Comparison of ENCODE assay signal across 21 cellular contexts in genomic region chr10:61296161-61296560, GRCh38.
A peak's percentile ranks its signal among the peaks of the same experiment; 100 is the strongest.
DNase-seq lines count a peak whose midpoint lies in the region; ATAC-seq and TF ChIP-seq lines count a peak whose summit lies in the region.
"Had no signal": no experiment of that assay in that cellular context is flagged by ENCODE, and none has a peak within 500 bp of the region (broad histone marks: within the 10 kb centered on the region; RNA-seq: fewer than 3 reads in every experiment).

No MANE protein-coding gene starts in this region.

- H3K36me3 ChIP-seq in DND-41 (ENCODE audit: insufficient read depth, low read length) = no peaks in the 10 kb centered on the region; the same call in 1 of the 2 replicates
- H3K36me3 ChIP-seq in PC-3 (ENCODE audit: low read depth, low read length) = no peaks in the 10 kb centered on the region
- H3K36me3 ChIP-seq: BE2C; BLaER1 treated with 17β-estradiol and CSF1 and Interleukin-3, amounts not matched to agents 10 nM and 100 nM had no signal

- intact Hi-C loops in PC-3 (cut with micrococcal nuclease) = no loop called here

- CTCF ChIA-PET in PC-3 (lab: Charles Lee) = no interaction called here

- ATAC-seq in DND-41 (ENCODE audit: insufficient read depth, low read depth) = peak; percentile 93
- peak; percentile 18; the same call in 1 of the 2 replicates for ATAC-seq in PC-3
- ATAC-seq: A549, HCT116 had no signal

- H3K4me2 ChIP-seq in DND-41 (ENCODE audit: insufficient read depth, low read length) (no peak overlapping the region), PC-3 (ENCODE audit: low read length) (no peak overlapping the region)
- H3K4me2 ChIP-seq: A549; BLaER1 treated with 17β-estradiol and CSF1 and Interleukin-3, amounts not matched to agents 10 nM and 100 nM had no signal

- no TSS peak for BruUV-seq in PC-3 (replicated peaks; lab: Mats Ljungman, UMichigan)

- H3K4me1 Mint-ChIP-seq in osteocyte (ENCODE audit: unreplicated experiment) = peaks cover 16% of the 10 kb centered on the region
- H3K4me1 Mint-ChIP-seq: CD14-positive monocyte; CD8-positive, alpha-beta memory T cell had no signal

- DNase-seq in DND-41 = peak; percentile 73
- DNase-seq in HT1080 (ENCODE audit: low read depth) = peak; percentile 27
- DNase-seq in PC-3 = no peak
- peak; percentile 26 for DNase-seq in myocyte (ENCODE audit: low read depth)
- DNase-seq in osteocyte (ENCODE audit: extremely low spot score, unreplicated experiment) = no peak
- DNase-seq in G401 (ENCODE audit: low spot score) = no peak
- no peak for DNase-seq in activated T-cell treated with anti-CD3 and anti-CD28 coated beads, Interleukin-2, amount 50 U/mL, for 1 hour
- DNase-seq: 8988T; ACHN; AML-193; BE2C; CD4-positive, alpha-beta T cell; CD8-positive, alpha-beta memory T cell; DMS 273 treated with DMSO at 0.1 percent for 48 hours; DMS79; GM23248; H9 had no signal

- TF ChIP-seq CTCF in DND-41 (IDR thresholded peaks at IDR 0.05; ENCODE audit: borderline replicate concordance, extremely low read depth, low read length, poor library complexity, severe bottlenecking) (no peak), PC-3 (conservative IDR thresholded peaks at IDR 0.05; ENCODE audit: low read depth, low read length) (no peak), osteocyte (IDR thresholded peaks at IDR 0.05) (no peak)

- peaks cover 10% of the 10 kb centered on the region for H3K36me3 Mint-ChIP-seq in osteocyte (ENCODE audit: unreplicated experiment)
- H3K36me3 Mint-ChIP-seq: CD14-positive monocyte; CD8-positive, alpha-beta memory T cell had no signal

- no peaks in the 10 kb centered on the region for H4K20me1 ChIP-seq in DND-41 (ENCODE audit: insufficient read depth, low read length)
- H4K20me1 ChIP-seq in PC-3 (ENCODE audit: low read length) = no peaks in the 10 kb centered on the region
- H4K20me1 ChIP-seq: BLaER1 treated with 17β-estradiol and CSF1 and Interleukin-3, amounts not matched to agents 10 nM and 100 nM had no signal

- no peak overlapping the region for H3K4me3 ChIP-seq in DND-41 (ENCODE audit: low read depth in 1 of 2, low read length in 2 of 2)
- H3K4me3 ChIP-seq in PC-3 (ENCODE audit: low read length) = no peak overlapping the region
- H3K4me3 ChIP-seq: A549; BLaER1 treated with 17β-estradiol and CSF1 and Interleukin-3, amounts not matched to agents 10 nM and 100 nM; GM23248 had no signal

- H3K27ac ChIP-seq in DND-41 (ENCODE audit: low read length) (peak overlapping the region; percentile 28; the same call in 1 of the 2 replicates), PC-3 (ENCODE audit: low read length) (no peak overlapping the region)
- H3K27ac ChIP-seq: A549; BLaER1 treated with 17β-estradiol and CSF1 and Interleukin-3, amounts not matched to agents 10 nM and 100 nM; GM23248 had no signal

- peaks cover 3% of the 10 kb centered on the region for H3K27me3 Mint-ChIP-seq in osteocyte (ENCODE audit: unreplicated experiment)
- H3K27me3 Mint-ChIP-seq: CD4-positive, alpha-beta T cell had no signal

- peaks cover 25% of the 10 kb centered on the region for H3K4me1 ChIP-seq in DND-41 (ENCODE audit: insufficient read depth, low read length)
- H3K4me1 ChIP-seq in PC-3 (ENCODE audit: insufficient read depth, low read length) = no peaks in the 10 kb centered on the region
- H3K4me1 ChIP-seq: A549, BE2C had no signal

- no peaks in the 10 kb centered on the region for H3F3A ChIP-seq in PC-3 (ENCODE audit: low read length, unreplicated experiment)

- H3K9me3 ChIP-seq in DND-41 (ENCODE audit: insufficient read depth, low read length, severe bottlenecking) (peaks cover 8% of the 10 kb centered on the region), PC-3 (ENCODE audit: low read length) (no peaks in the 10 kb centered on the region)
- H3K9me3 ChIP-seq: BE2C had no signal

- H3K9me3 Mint-ChIP-seq in osteocyte (ENCODE audit: unreplicated experiment) = peaks cover 17% of the 10 kb centered on the region

- in situ Hi-C loops in G401 (cut with HindIII; ENCODE audit: low sequenced_read_pairs) = no loop called here

- no peaks in the 10 kb centered on the region for H3K27me3 ChIP-seq in DND-41 (ENCODE audit: insufficient read depth, low read length, poor library complexity)
- no peaks in the 10 kb centered on the region for H3K27me3 ChIP-seq in PC-3 (ENCODE audit: low read length)
- H3K27me3 ChIP-seq: BE2C; BLaER1 treated with 17β-estradiol and CSF1 and Interleukin-3, amounts not matched to agents 10 nM and 100 nM had no signal

- POLR2A ChIA-PET in PC-3 (lab: Charles Lee; ENCODE audit: unreplicated experiment) = interaction anchor here (0.7 kb wide), 1 partner anchor 461 kb away, joined by 3 read pairs; no protein-coding TSS in a partner anchor

- H3K79me2 ChIP-seq in DND-41 (ENCODE audit: insufficient read depth, low read length) (no peaks in the 10 kb centered on the region), PC-3 (ENCODE audit: low read length) (no peaks in the 10 kb centered on the region)

- H2AFZ ChIP-seq in DND-41 (ENCODE audit: low read depth, low read length) = no peak overlapping the region
- H2AFZ ChIP-seq in PC-3 (ENCODE audit: low read length) = no peak overlapping the region
- H2AFZ ChIP-seq: GM23248 had no signal

- no peaks in the 10 kb centered on the region for H3K9me2 ChIP-seq in PC-3 (replicated peaks; ENCODE audit: low read length)

- H3K4me3 Mint-ChIP-seq in osteocyte (ENCODE audit: unreplicated experiment) = no peak overlapping the region
- H3K4me3 Mint-ChIP-seq: CD14-positive monocyte; CD4-positive, alpha-beta T cell; CD8-positive, alpha-beta memory T cell; H9 had no signal

- no peak overlapping the region for H3K27ac Mint-ChIP-seq in osteocyte (ENCODE audit: unreplicated experiment)
- H3K27ac Mint-ChIP-seq: CD14-positive monocyte; CD4-positive, alpha-beta T cell; CD8-positive, alpha-beta memory T cell; H9 had no signal

- H3K9ac ChIP-seq in DND-41 (ENCODE audit: low read depth, low read length) (no peak overlapping the region), PC-3 (ENCODE audit: low read length) (no peak overlapping the region)
- H3K9ac ChIP-seq: BLaER1 treated with 17β-estradiol and CSF1 and Interleukin-3, amounts not matched to agents 10 nM and 100 nM; GM23248 had no signal

Comparison
In these comparisons a context has a peak if more than half of its experiments do, and no peak if none do; other contexts are left out.
1. DNase-seq: peak in DND-41 (single experiment), HT1080 (single experiment) and myocyte (single experiment); none in PC-3 (single experiment), osteocyte (single experiment), G401 (single experiment) and activated T-cell treated with anti-CD3 and anti-CD28 coated beads, Interleukin-2, amount 50 U/mL, for 1 hour (single experiment).